In genomic region chr19:49761625-49762311, GRCh38 we compare ENCODE assay signal across 2 cellular contexts.
TF ChIP-seq lines count a peak whose summit lies in the region.

No MANE protein-coding gene starts in this region.

TF ChIP-seq in IMR-90, 13 proteins besides CTCF, POLR2A, EP300 and RAD21:
- TF ChIP-seq MXI1 (IDR thresholded peaks at IDR 0.05; ENCODE audit: borderline replicate concordance, low read depth, low read length) = no peak
- TF ChIP-seq NFE2L2 (IDR thresholded peaks at IDR 0.05; ENCODE audit: low read depth, low read length) = no peak
- peak; percentile 23; the same call in 1 of the 2 replicates for TF ChIP-seq SMC3 (IDR thresholded peaks at IDR 0.05; ENCODE audit: low read depth, low read length)
- TF ChIP-seq MAFK (IDR thresholded peaks at IDR 0.05; ENCODE audit: low read depth, low read length) = no peak

TF ChIP-seq in liver, 16 proteins besides CTCF, POLR2A, EP300 and RAD21 (continued from another document):
- no peak for TF ChIP-seq EGR1 (IDR thresholded peaks at IDR 0.05; ENCODE audit: low read depth in 2 of 2)
- TF ChIP-seq HNF4G (IDR thresholded peaks at IDR 0.05) = no peak
- TF ChIP-seq YY1 (IDR thresholded peaks at IDR 0.05) = no peak
- TF ChIP-seq FOXA2 (IDR thresholded peaks at IDR 0.05) = no peak
- TF ChIP-seq ZBTB33 (IDR thresholded peaks at IDR 0.05) = no peak
- TF ChIP-seq HNF4A (conservative IDR thresholded peaks at IDR 0.05) = no peak
- no peak for TF ChIP-seq TAF1 (conservative IDR thresholded peaks at IDR 0.05)
- TF ChIP-seq ATF3 (IDR thresholded peaks at IDR 0.05) = no peak
- no peak for TF ChIP-seq NR2F2 (IDR thresholded peaks at IDR 0.05)
- no peak for TF ChIP-seq GABPA (IDR thresholded peaks at IDR 0.05 in 1 of 2, conservative IDR thresholded peaks at IDR 0.05 in 1 of 2)
- no peak for TF ChIP-seq JUND (IDR thresholded peaks at IDR 0.05)
- TF ChIP-seq REST (IDR thresholded peaks at IDR 0.05) = no peak
- TF ChIP-seq SP1 (IDR thresholded peaks at IDR 0.05) = no peak
- TF ChIP-seq FOXA1 (IDR thresholded peaks at IDR 0.05) = no peak
- no peak for TF ChIP-seq MAX (IDR thresholded peaks at IDR 0.05)
TF ChIP-seq in liver: peak in this region for 0.
